22 cellular contexts compared by ENCODE assay signal in genomic region chr7:157719705-157720655, GRCh38.
"Had no signal": no experiment of that assay in that cellular context is flagged by ENCODE, and none has a peak within 500 bp of the region (broad histone marks: within the 10 kb centered on the region; RNA-seq: fewer than 3 reads in every experiment).

No MANE protein-coding gene starts in this region.

- H3K27me3 ChIP-seq: dorsolateral prefrontal cortex, pancreas, transverse colon had no signal

- H3K36me3 ChIP-seq: heart left ventricle, pancreas, prostate gland, stomach, thoracic aorta, transverse colon had no signal

- DNase-seq: effector CD8-positive, alpha-beta T cell; hippocampal formation; left colon; left ventricle myocardium superior; mesenchymal stem cell; midbrain; occipital lobe; small intestine; stimulated activated CD4-positive, alpha-beta T cell treated with anti-CD3 and anti-CD28 coated beads, Interleukin-12 subunit alpha, Interleukin-12 subunit beta, amount 100 ng/mL, for 4 hours; stimulated activated naive CD4-positive, alpha-beta T cell; stomach; substantia nigra; transverse colon had no signal

- H3K9me3 ChIP-seq: heart left ventricle, pancreas, prostate gland, stomach, thoracic aorta, transverse colon had no signal

- ATAC-seq: esophagus mucosa, heart left ventricle, left colon, left ventricle myocardium superior, pancreas had no signal

- H3K4me1 ChIP-seq: heart left ventricle, pancreas, prostate gland, stomach, transverse colon had no signal

- FAIRE-seq: frontal cortex, pancreas, small intestine had no signal

- H3K4me3 ChIP-seq: coronary artery, dorsolateral prefrontal cortex, heart left ventricle, lung, pancreas, prostate gland, stomach, thoracic aorta, transverse colon had no signal

- H3K27ac ChIP-seq: coronary artery, dorsolateral prefrontal cortex, heart left ventricle, pancreas, prostate gland, stomach, thoracic aorta, transverse colon had no signal
